Comparison of ENCODE assay signal across 18 cellular contexts in the genomic region with DNA sequence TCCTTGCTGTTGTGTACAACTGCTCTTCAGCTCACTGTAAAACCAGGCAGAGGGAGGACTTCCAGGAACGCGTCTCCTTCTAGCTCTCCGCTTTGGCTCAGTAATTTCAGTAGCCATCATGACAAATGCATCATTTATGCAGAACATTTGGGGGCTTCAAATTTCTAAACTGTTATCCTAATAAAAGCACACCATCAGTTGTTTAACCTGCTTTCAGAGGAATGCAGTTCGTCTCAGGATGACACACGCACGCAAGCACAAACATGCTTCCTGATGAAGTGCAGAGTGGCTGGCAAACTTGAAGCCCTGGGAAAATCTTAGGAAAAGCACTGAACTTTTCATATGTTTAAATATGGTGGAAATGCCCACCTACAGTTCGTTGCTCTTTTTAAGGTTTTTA.
"Had no signal": no experiment of that assay in that cellular context is flagged by ENCODE, and none has a peak within 500 bp of the region (broad histone marks: within the 10 kb centered on the region; RNA-seq: fewer than 3 reads in every experiment).

No MANE protein-coding gene starts in this region.

- H3K36me3 ChIP-seq: cardiac muscle cell, gastroesophageal sphincter, heart left ventricle, upper lobe of left lung had no signal

- H3K36me3 Mint-ChIP-seq: activated naive CD4-positive, alpha-beta T cell treated with anti-CD3 and anti-CD28 coated beads, Interleukin-2, amount 50 U/mL, for 72 hours; immature natural killer cell had no signal

- H3K4me3 Mint-ChIP-seq: effector memory CD8-positive, alpha-beta T cell; immature natural killer cell; naive thymus-derived CD8-positive, alpha-beta T cell; stimulated activated naive CD8-positive, alpha-beta T cell treated with anti-CD3 and anti-CD28 coated beads, Interleukin-15, amount 100 ng/mL, for 72 hours had no signal

- H3K27me3 ChIP-seq: cardiac muscle cell, gastroesophageal sphincter, heart left ventricle, upper lobe of left lung had no signal

- ATAC-seq: activated naive CD4-positive, alpha-beta T cell treated with anti-CD3 and anti-CD28 coated beads, Interleukin-2, amount 50 U/mL, for 72 hours; effector memory CD8-positive, alpha-beta T cell; gastroesophageal sphincter; naive thymus-derived CD8-positive, alpha-beta T cell; right cardiac atrium; stimulated activated naive CD8-positive, alpha-beta T cell treated with anti-CD3 and anti-CD28 coated beads, Interleukin-15, amount 100 ng/mL, for 72 hours had no signal

- DNase-seq: activated CD4-positive, alpha-beta T cell treated with anti-CD3 and anti-CD28 coated beads, Interleukin-2, amount 50 U/mL, for 4 hours; activated gamma-delta T cell treated with Interleukin-2 at 50 U/mL for 16 hours; dermis blood vessel endothelial cell; effector memory CD8-positive, alpha-beta T cell; heart left ventricle; immature natural killer cell; mesenchymal stem cell; naive thymus-derived CD8-positive, alpha-beta T cell; psoas muscle; right cardiac atrium; small intestine; stimulated activated CD4-positive, alpha-beta T cell treated with anti-CD3 and anti-CD28 coated beads, Interleukin-4, amount 100 ng/mL, for 1 hour; stimulated activated naive CD8-positive, alpha-beta T cell treated with anti-CD3 and anti-CD28 coated beads, Interleukin-15, amount 100 ng/mL, for 72 hours; upper lobe of left lung; WERI-Rb-1 had no signal

- H3K27ac Mint-ChIP-seq: activated naive CD4-positive, alpha-beta T cell treated with anti-CD3 and anti-CD28 coated beads, Interleukin-2, amount 50 U/mL, for 72 hours; effector memory CD8-positive, alpha-beta T cell; immature natural killer cell; naive thymus-derived CD8-positive, alpha-beta T cell; stimulated activated naive CD8-positive, alpha-beta T cell treated with anti-CD3 and anti-CD28 coated beads, Interleukin-15, amount 100 ng/mL, for 72 hours had no signal

- H3K4me3 ChIP-seq: cardiac muscle cell, gastroesophageal sphincter, heart left ventricle, psoas muscle, upper lobe of left lung had no signal

- H3K9me3 ChIP-seq: gastroesophageal sphincter, heart left ventricle, psoas muscle, upper lobe of left lung had no signal

- H3K4me1 ChIP-seq: upper lobe of left lung had no signal

- H3K4me1 Mint-ChIP-seq: immature natural killer cell; stimulated activated naive CD8-positive, alpha-beta T cell treated with anti-CD3 and anti-CD28 coated beads, Interleukin-15, amount 100 ng/mL, for 72 hours had no signal

- H3K9me3 Mint-ChIP-seq: activated naive CD4-positive, alpha-beta T cell treated with anti-CD3 and anti-CD28 coated beads, Interleukin-2, amount 50 U/mL, for 72 hours; effector memory CD8-positive, alpha-beta T cell; immature natural killer cell; naive thymus-derived CD8-positive, alpha-beta T cell; stimulated activated naive CD8-positive, alpha-beta T cell treated with anti-CD3 and anti-CD28 coated beads, Interleukin-15, amount 100 ng/mL, for 72 hours had no signal

- H3K27ac ChIP-seq: cardiac muscle cell, gastroesophageal sphincter, heart left ventricle, psoas muscle, upper lobe of left lung, WERI-Rb-1 had no signal
